Comparison of ENCODE assay signal across 10 cellular contexts in the genomic region with DNA sequence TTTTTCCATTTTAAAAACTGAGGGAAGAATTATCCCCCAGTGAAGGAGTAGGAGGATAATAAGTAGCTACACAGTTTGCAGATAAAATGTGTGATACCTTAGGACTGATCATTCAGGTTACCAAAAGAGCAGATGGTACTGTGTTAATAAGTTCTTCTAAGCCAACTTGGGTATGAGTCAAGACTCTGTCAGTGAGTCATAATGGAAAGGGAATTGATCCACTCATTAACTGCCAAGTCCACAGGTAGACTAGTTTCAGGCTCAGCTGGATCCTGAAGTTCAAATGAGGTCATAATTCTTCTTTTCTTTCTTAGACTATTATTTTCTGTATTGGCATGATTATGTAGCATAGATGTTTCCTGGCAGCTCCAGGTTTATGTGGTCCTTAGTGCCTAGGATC.
DNase-seq lines count a peak whose midpoint lies in the region; ATAC-seq and TF ChIP-seq lines count a peak whose summit lies in the region.
"Had no signal": no experiment of that assay in that cellular context is flagged by ENCODE, and none has a peak within 500 bp of the region (broad histone marks: within the 10 kb centered on the region; RNA-seq: fewer than 3 reads in every experiment).

No MANE protein-coding gene starts in this region.

- peak; percentile 70 to 75 for ATAC-seq in activated T-cell treated with anti-CD3 and anti-CD28 coated beads, Interleukin-2, amount 50 U/mL, for 4 hours
- peak; percentile 72 for ATAC-seq in HG02943 (IDR thresholded peaks at IDR 0.05; ENCODE audit: low read depth, unreplicated experiment)
- ATAC-seq in PC-3 = peak; percentile 69
- peak; percentile 89 for ATAC-seq in stimulated activated naive CD8-positive, alpha-beta T cell treated with anti-CD3 and anti-CD28 coated beads, Interleukin-15, Interleukin-2, amounts not matched to agents 100 U/mL and 50 U/mL, for 24 hours

- no peaks in the 10 kb centered on the region for H3K9me2 ChIP-seq in PC-3 (replicated peaks; ENCODE audit: low read length)

- H3K9me3 ChIP-seq in PC-3 (ENCODE audit: low read length) = no peaks in the 10 kb centered on the region
- H3K9me3 ChIP-seq in MG63 = no peaks in the 10 kb centered on the region
- no peaks in the 10 kb centered on the region for H3K9me3 ChIP-seq in Caco-2
- no peaks in the 10 kb centered on the region for H3K9me3 ChIP-seq in stomach
- H3K9me3 ChIP-seq: BLaER1, neutrophil had no signal

- no peak overlapping the region for H3K4me3 Mint-ChIP-seq in activated T-cell treated with anti-CD3 and anti-CD28 coated beads, Interleukin-2, amount 50 U/mL, for 4 hours
- H3K4me3 Mint-ChIP-seq in Caco-2 (ENCODE audit: unreplicated experiment) = no peak overlapping the region

- H4K20me1 ChIP-seq in PC-3 (ENCODE audit: low read length) = no peaks in the 10 kb centered on the region; the same call in 1 of the 2 replicates
- H4K20me1 ChIP-seq: BLaER1 had no signal

- H3K36me3 ChIP-seq in PC-3 (ENCODE audit: low read depth, low read length) (peaks cover 9% of the 10 kb centered on the region; the same call in 1 of the 2 replicates), MG63 (no peaks in the 10 kb centered on the region; the same call in 1 of the 2 replicates), Caco-2 (ENCODE audit: control insufficient read depth, insufficient read depth, low read length) (no peaks in the 10 kb centered on the region), stomach (peaks cover 15 to 30% (median 28%) of the 10 kb centered on the region in 4 donors)
- H3K36me3 ChIP-seq: neutrophil had no signal

- no peaks in the 10 kb centered on the region for H3K79me2 ChIP-seq in PC-3 (ENCODE audit: low read length)

- H3F3A ChIP-seq in PC-3 (ENCODE audit: low read length, unreplicated experiment) = no peaks in the 10 kb centered on the region

- no TSS peak for BruUV-seq in PC-3 (replicated peaks; lab: Mats Ljungman, UMichigan)
- no TSS peak for BruUV-seq in Caco-2 (replicated peaks; lab: Mats Ljungman, UMichigan)

- H3K9me3 Mint-ChIP-seq in activated T-cell treated with anti-CD3 and anti-CD28 coated beads, Interleukin-2, amount 50 U/mL, for 4 hours = no peaks in the 10 kb centered on the region
- H3K9me3 Mint-ChIP-seq in Caco-2 (ENCODE audit: unreplicated experiment) = no peaks in the 10 kb centered on the region

- H3K27me3 ChIP-seq in PC-3 (ENCODE audit: low read length) (no peaks in the 10 kb centered on the region), MG63 (no peaks in the 10 kb centered on the region), Caco-2 (replicated peaks; ENCODE audit: control insufficient read depth, insufficient read depth, low read length) (no peaks in the 10 kb centered on the region), stomach (no peaks in the 10 kb centered on the region)
- H3K27me3 ChIP-seq: BLaER1, neutrophil had no signal

- TF ChIP-seq CTCF in PC-3 (conservative IDR thresholded peaks at IDR 0.05; ENCODE audit: low read depth, low read length) (no peak), Caco-2 (IDR thresholded peaks at IDR 0.05; ENCODE audit: insufficient read depth in 1 of 2, low read depth in 1 of 2, low read length in 1 of 2, severe bottlenecking in 1 of 2, unreplicated experiment in 1 of 2) (no peak), stomach (IDR thresholded peaks at IDR 0.05) (no peak)

- no peak for TF ChIP-seq EP300 in stomach (IDR thresholded peaks at IDR 0.05)

- H3K36me3 Mint-ChIP-seq in activated T-cell treated with anti-CD3 and anti-CD28 coated beads, Interleukin-2, amount 50 U/mL, for 4 hours (ENCODE audit: insufficient read depth) = peaks cover 23% of the 10 kb centered on the region
- H3K36me3 Mint-ChIP-seq in Caco-2 (ENCODE audit: insufficient read depth, unreplicated experiment) = peaks cover 6% of the 10 kb centered on the region

- no peaks in the 10 kb centered on the region for H3K27me3 Mint-ChIP-seq in activated T-cell treated with anti-CD3 and anti-CD28 coated beads, Interleukin-2, amount 50 U/mL, for 4 hours (ENCODE audit: low read depth)
- no peaks in the 10 kb centered on the region for H3K27me3 Mint-ChIP-seq in Caco-2 (ENCODE audit: insufficient read depth, unreplicated experiment)

- POLR2A ChIA-PET in PC-3 (lab: Charles Lee; ENCODE audit: unreplicated experiment) (no interaction called here), Caco-2 (lab: Charles Lee) (no interaction called here)

- no peak for TF ChIP-seq POLR2A in stomach (IDR thresholded peaks at IDR 0.05)

- H3K9ac ChIP-seq in PC-3 (ENCODE audit: low read length) = no peak overlapping the region
- H3K9ac ChIP-seq: BLaER1 had no signal

- H3K27ac ChIP-seq in PC-3 (ENCODE audit: low read length) = peak overlapping the region; percentile 30
- H3K27ac ChIP-seq in stomach = no peak overlapping the region
- H3K27ac ChIP-seq: BLaER1, neutrophil had no signal

- H3K4me1 ChIP-seq in PC-3 (ENCODE audit: insufficient read depth, low read length) (peaks cover 50% of the 10 kb centered on the region), Caco-2 (peaks cover 4% of the 10 kb centered on the region), stomach (peaks cover 0 to 32% (median 13%) of the 10 kb centered on the region in 4 donors)

- intact Hi-C loops in PC-3 (cut with micrococcal nuclease) (loop anchor here (5.0 kb wide), 1 partner anchor 66 kb away; no protein-coding TSS in a partner anchor), Caco-2 (cut with micrococcal nuclease; ENCODE audit: unreplicated experiment) (loop anchor here (5.0 kb wide), 1 partner anchor 66 kb away; no protein-coding TSS in a partner anchor), stomach (cut with DNase I; ENCODE audit: low total_unique reads) (no loop called here)

- H3K27ac Mint-ChIP-seq in Caco-2 (ENCODE audit: unreplicated experiment) = no peak overlapping the region

- H3K4me3 ChIP-seq in PC-3 (ENCODE audit: low read length) (no peak overlapping the region), MG63 (no peak overlapping the region), Caco-2 (ENCODE audit: low read depth, low read length) (no peak overlapping the region), stomach (no peak overlapping the region)
- H3K4me3 ChIP-seq: BLaER1 had no signal

- peak overlapping the region; percentile 32 for H3K4me2 ChIP-seq in PC-3 (ENCODE audit: low read length)
- H3K4me2 ChIP-seq: BLaER1 had no signal

- peaks cover 33% of the 10 kb centered on the region for H3K4me1 Mint-ChIP-seq in activated T-cell treated with anti-CD3 and anti-CD28 coated beads, Interleukin-2, amount 50 U/mL, for 4 hours (ENCODE audit: low read depth)
- peaks cover 10% of the 10 kb centered on the region for H3K4me1 Mint-ChIP-seq in Caco-2 (ENCODE audit: low read depth, unreplicated experiment)

- CTCF ChIA-PET in PC-3 (lab: Charles Lee) = no interaction called here
- CTCF ChIA-PET in Caco-2 (lab: Charles Lee) = no interaction called here

- DNase-seq in activated T-cell treated with anti-CD3 and anti-CD28 coated beads, Interleukin-2, amount 50 U/mL, for 4 hours = no peak
- DNase-seq in activated T-cell treated with anti-CD3 and anti-CD28 coated beads, Interleukin-2, amount 50 U/mL, for 48 hours = no peak
- DNase-seq in PC-3 (peak; percentile 75), MG63 (no peak), Caco-2 (no peak), stomach (no peak)
- no peak for DNase-seq in stimulated activated naive CD8-positive, alpha-beta T cell treated with anti-CD3 and anti-CD28 coated beads, Interleukin-15, Interleukin-2, amounts not matched to agents 100 U/mL and 50 U/mL, for 24 hours

- no peak overlapping the region for H2AFZ ChIP-seq in PC-3 (ENCODE audit: low read length)
